8 cellular contexts compared by ENCODE assay signal in genomic region chr1:2556277-2557145, GRCh38. TPM values are rescaled to one million over a fixed set of nuclear protein-coding genes. Genes with fewer than 3 reads are reported as not detected.
DNase-seq lines count a peak whose midpoint lies in the region; ATAC-seq and TF ChIP-seq lines count a peak whose summit lies in the region.

Gene TNFRSF14 (plus strand): TSS chr1:2556371. CDS start chr1:2556665, 294 bp downstream.

- H3K27ac ChIP-seq in lower lobe of right lung, result peak within 1 kb of the TSS; percentile 96

- H3K4me3 ChIP-seq in WI38 (ENCODE audit: low read depth, low read length), result peak within 1 kb of the TSS; percentile 54
- peak within 1 kb of the TSS; percentile 95 for H3K4me3 ChIP-seq in lower lobe of right lung

- peaks cover 41% of the 10 kb centered on the region for H3K4me1 ChIP-seq in lower lobe of right lung

- peak; percentile 58 for DNase-seq in ACHN
- DNase-seq in HPDE6-E6E7 (ENCODE audit: extremely low spot score), result peak; percentile 74
- peak; percentile 79 for DNase-seq in central memory CD4-positive, alpha-beta T cell
- peak; percentile 80 for DNase-seq in lower lobe of right lung
- DNase-seq in stimulated activated CD8-positive, alpha-beta memory T cell treated with anti-CD3 and anti-CD28 coated beads, Interleukin-4, amount 100 ng/mL, for 4 hours (ENCODE audit: low read depth in 2 of 2, low spot score in 1 of 2), result peak; percentile 50 to 58

- TF ChIP-seq CTCF in WI38 (IDR thresholded peaks at IDR 0.05; ENCODE audit: low read depth, low read length) (peak; percentile 12; the same call in 1 of the 2 replicates), lower lobe of right lung (IDR thresholded peaks at IDR 0.05) (no peak)

- no peaks in the 10 kb centered on the region for H3K27me3 ChIP-seq in lower lobe of right lung (ENCODE audit: low read depth)

- peak; percentile 36 for ATAC-seq in GM19023 (IDR thresholded peaks at IDR 0.05; ENCODE audit: unreplicated experiment)
- ATAC-seq in lower lobe of right lung, result peak; percentile 57 to 77
- ATAC-seq in HG02884 (IDR thresholded peaks at IDR 0.05; ENCODE audit: unreplicated experiment), result no peak

- H3K36me3 ChIP-seq in lower lobe of right lung, result peaks cover 42% of the 10 kb centered on the region

- no peaks in the 10 kb centered on the region for H3K9me3 ChIP-seq in lower lobe of right lung

- in situ Hi-C loops in ACHN (cut with HindIII; ENCODE audit: low pct_ligation_motif_present, low pct_unique_long_range_greater_than_20kb, low sequenced_read_pairs), result no loop called here

- intact Hi-C loops in lower lobe of right lung (cut with DNase I), result no loop called here

RNA-seq across cellular contexts. Expression of gene TNFRSF14, which starts in this region (rescaled TPM):
- 152 TPM for total RNA-seq in lower lobe of right lung
